Comparison of ENCODE assay signal across 23 cellular contexts in the genomic region with DNA sequence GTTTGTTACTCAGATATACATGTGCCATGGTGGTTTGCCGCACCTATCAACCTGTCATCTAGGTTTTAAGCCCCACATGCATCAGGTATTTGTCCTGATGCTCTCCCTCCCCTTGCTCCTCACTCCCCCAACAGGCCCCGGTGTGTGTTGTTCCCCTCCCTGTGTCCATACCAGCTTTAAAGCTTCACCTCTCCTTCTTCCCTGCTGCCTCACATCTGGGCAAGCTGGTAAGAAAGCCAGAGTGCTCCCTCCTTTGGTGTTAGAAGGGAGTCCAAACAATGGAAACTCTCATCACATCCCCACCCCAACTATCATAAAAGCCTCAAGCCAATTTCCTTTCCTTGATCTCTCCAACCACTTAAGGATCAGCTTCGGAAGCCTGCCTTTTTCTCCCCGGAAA.
"Had no signal": no experiment of that assay in that cellular context is flagged by ENCODE, and none has a peak within 500 bp of the region (broad histone marks: within the 10 kb centered on the region; RNA-seq: fewer than 3 reads in every experiment).

No MANE protein-coding gene starts in this region.

- H3K36me3 ChIP-seq: breast epithelium, left lung, lower lobe of right lung, spleen, tibial nerve had no signal

- H3K27ac ChIP-seq: breast epithelium, foreskin keratinocyte, left lung, lower lobe of right lung, spleen, tibial nerve had no signal

- H3K36me3 Mint-ChIP-seq: activated CD4-positive, alpha-beta memory T cell treated with anti-CD3 and anti-CD28 coated beads for 36 hours; natural killer cell treated with Interleukin-12 subunit alpha and Interleukin-12 subunit beta and Interleukin-15 and Interleukin-18, amount 100 ng/mL, for 72 hours had no signal

- H3K4me3 Mint-ChIP-seq: activated CD4-positive, alpha-beta memory T cell treated with anti-CD3 and anti-CD28 coated beads for 36 hours; activated T-cell treated with anti-CD3 and anti-CD28 coated beads, Interleukin-2, amount 50 U/mL, for 24 hours; natural killer cell treated with Interleukin-12 subunit alpha and Interleukin-12 subunit beta and Interleukin-15 and Interleukin-18, amount 100 ng/mL, for 72 hours; T-helper 2 cell treated with Interferon-gamma antibody and Interleukin-4, amounts not matched to agents 5 μg/mL and 100 μg/mL, for 36 hours had no signal

- H3K9me3 ChIP-seq: breast epithelium, left lung, lower lobe of right lung, tibial nerve had no signal

- H3K27ac Mint-ChIP-seq: activated CD4-positive, alpha-beta memory T cell treated with anti-CD3 and anti-CD28 coated beads for 36 hours; activated T-cell treated with anti-CD3 and anti-CD28 coated beads, Interleukin-2, amount 50 U/mL, for 24 hours; natural killer cell treated with Interleukin-12 subunit alpha and Interleukin-12 subunit beta and Interleukin-15 and Interleukin-18, amount 100 ng/mL, for 72 hours; T-helper 2 cell treated with Interferon-gamma antibody and Interleukin-4, amounts not matched to agents 5 μg/mL and 100 μg/mL, for 36 hours had no signal

- ATAC-seq: esophagus mucosa; foreskin keratinocyte; left lung; lower lobe of right lung; natural killer cell treated with Interleukin-12 subunit alpha and Interleukin-12 subunit beta and Interleukin-15 and Interleukin-18, amount 100 ng/mL, for 72 hours; right cardiac atrium had no signal

- H3K27me3 ChIP-seq: breast epithelium, foreskin keratinocyte, left lung, spleen, tibial nerve had no signal

- H3K27me3 Mint-ChIP-seq: activated CD4-positive, alpha-beta memory T cell treated with anti-CD3 and anti-CD28 coated beads for 36 hours; activated T-cell treated with anti-CD3 and anti-CD28 coated beads, Interleukin-2, amount 50 U/mL, for 24 hours; natural killer cell treated with Interleukin-12 subunit alpha and Interleukin-12 subunit beta and Interleukin-15 and Interleukin-18, amount 100 ng/mL, for 72 hours had no signal

- H3K4me3 ChIP-seq: breast epithelium, left lung, lower lobe of right lung, spleen, tibial nerve had no signal

- DNase-seq: activated CD4-positive, alpha-beta memory T cell treated with anti-CD3 and anti-CD28 coated beads for 36 hours; activated CD4-positive, alpha-beta T cell treated with anti-CD3 and anti-CD28 coated beads for 4 hours; activated CD8-positive, alpha-beta memory T cell treated with anti-CD3 and anti-CD28 coated beads, Interleukin-2, amount 50 U/mL, for 48 hours; activated gamma-delta T cell; activated naive CD4-positive, alpha-beta T cell treated with anti-CD3 and anti-CD28 coated beads, Interleukin-2, amount 50 U/mL, for 16 hours; activated T-cell treated with anti-CD3 and anti-CD28 coated beads, Interleukin-2, amount 50 U/mL, for 24 hours; amniotic stem cell; central memory CD4-positive, alpha-beta T cell; foreskin keratinocyte; left lung; lower lobe of right lung; mesenchymal stem cell; posterior cingulate gyrus; right cardiac atrium; spleen; stimulated activated CD4-positive, alpha-beta T cell treated with anti-CD3 and anti-CD28 coated beads, Interleukin-2, amount 100 ng/mL, for 48 hours; stimulated activated naive CD4-positive, alpha-beta T cell treated with Interleukin-2 at 50 U/mL for 16 hours; T-helper 1 cell had no signal

- H3K4me1 ChIP-seq: breast epithelium, foreskin keratinocyte, left lung, lower lobe of right lung, spleen had no signal
